In genomic region chr1:32963746-32964460, GRCh38 we compare ENCODE assay signal across 8 cellular contexts. TPM values are rescaled to one million over a fixed set of nuclear protein-coding genes. Genes with fewer than 3 reads are reported as not detected.
DNase-seq lines count a peak whose midpoint lies in the region; ATAC-seq, FAIRE-seq and TF ChIP-seq lines count a peak whose summit lies in the region.

No MANE protein-coding gene starts in this region.

- H3K4ac ChIP-seq in H1 (replicated peaks; ENCODE audit: insufficient read length, low read depth, low read length) = no peak overlapping the region

- H3K27me3 ChIP-seq in H1 (replicated peaks in 1 of 4; ENCODE audit: control insufficient read depth in 3 of 4, extremely low read depth in 1 of 4, insufficient read depth in 3 of 4, low read length in 3 of 4) = peaks cover 0 to 6% (median 0%) of the 10 kb centered on the region in 4 experiments; a peak in 2 of 7 replicates

- no peak overlapping the region for H3K23ac ChIP-seq in H1 (ENCODE audit: insufficient read length)

- peak overlapping the region; percentile 10; the same call in 1 of the 2 replicates for H4K8ac ChIP-seq in H1 (ENCODE audit: extremely low read depth, insufficient read depth, low read length)

- peaks cover 2% of the 10 kb centered on the region; the same call in 1 of the 2 replicates for H3K23me2 ChIP-seq in H1 (ENCODE audit: low read depth, low read length)

- no peak for TF ChIP-seq RAD21 in H1 (IDR thresholded peaks at IDR 0.05 in 1 of 2, conservative IDR thresholded peaks at IDR 0.05 in 1 of 2; ENCODE audit: low read depth in 2 of 2, low read length in 2 of 2)

- no peak overlapping the region for H3K56ac ChIP-seq in H1 (replicated peaks; ENCODE audit: insufficient read length, low read depth, low read length)

- no peaks in the 10 kb centered on the region for H3K9me3 Mint-ChIP-seq in activated CD8-positive, alpha-beta T cell treated with anti-CD3 and anti-CD28 coated beads, Interleukin-2, amount 10 ng/mL, durations not matched to agents 7 days and 5 days (ENCODE audit: insufficient read depth)
- H3K9me3 Mint-ChIP-seq in mesothelial cell of epicardium = no peaks in the 10 kb centered on the region

- H3K4me1 ChIP-seq in H1 (replicated peaks in 1 of 4; ENCODE audit: control insufficient read depth in 3 of 4, insufficient read depth in 4 of 4, low read length in 3 of 4) = peaks cover 0 to 5% (median 1%) of the 10 kb centered on the region in 4 experiments; a peak in 3 of 7 replicates

- H2BK15ac ChIP-seq in H1 (ENCODE audit: low read length) = no peak overlapping the region

- peak overlapping the region; percentile 39 to 79 (median 48); a peak in 3 of 7 replicates for H3K9ac ChIP-seq in H1 (replicated peaks in 1 of 4; ENCODE audit: extremely low read depth in 1 of 4, low read depth in 3 of 4, low read length in 3 of 4)

- no peak overlapping the region for H2BK20ac ChIP-seq in H1 (ENCODE audit: low read length)

- H2BK5ac ChIP-seq in H1 (ENCODE audit: low read depth, low read length) = no peak overlapping the region

- no peak for TF ChIP-seq EP300 in H1 (IDR thresholded peaks at IDR 0.05; ENCODE audit: borderline replicate concordance in 1 of 2, low read depth in 2 of 2, low read length in 2 of 2)

- DNase-seq in DMS 273 (lab: John Stamatoyannopoulos, UW; ENCODE audit: unreplicated experiment) = peak; percentile 79
- no peak for DNase-seq in DMS 273 treated with DMSO at 0.1 percent for 48 hours (lab: John Stamatoyannopoulos, UW)
- DNase-seq in NCI-H510A (lab: John Stamatoyannopoulos, UW) = peak; percentile 56
- DNase-seq in activated CD8-positive, alpha-beta T cell treated with anti-CD3 and anti-CD28 coated beads, Interleukin-2, amount 10 ng/mL, durations not matched to agents 7 days and 5 days = peak; percentile 71
- DNase-seq in H1 (ENCODE audit: low read depth in 1 of 2, low spot score in 2 of 2) = peak in 1 of 2 experiments; percentile 78
- DNase-seq in mesothelial cell of epicardium (ENCODE audit: low spot score in 2 of 2, unreplicated experiment in 2 of 2) = peak; percentile 55 to 76
- peak; percentile 36 to 48 for DNase-seq in stimulated activated CD8-positive, alpha-beta memory T cell treated with anti-CD3 and anti-CD28 coated beads, Interleukin-2, amount 100 ng/mL, for 48 hours (ENCODE audit: low read depth in 2 of 2)

- H3K27ac Mint-ChIP-seq in activated CD8-positive, alpha-beta T cell treated with anti-CD3 and anti-CD28 coated beads, Interleukin-2, amount 10 ng/mL, durations not matched to agents 7 days and 5 days = peak overlapping the region; percentile 83
- H3K27ac Mint-ChIP-seq in mesothelial cell of epicardium = peak overlapping the region; percentile 79

- H3K4me2 ChIP-seq in H1 (ENCODE audit: insufficient read depth in 1 of 2, low read depth in 2 of 2, low read length in 2 of 2) = peak overlapping the region; percentile 52 to 73

- peaks cover 5% of the 10 kb centered on the region for H3K27me3 Mint-ChIP-seq in activated CD8-positive, alpha-beta T cell treated with anti-CD3 and anti-CD28 coated beads, Interleukin-2, amount 10 ng/mL, durations not matched to agents 7 days and 5 days (ENCODE audit: low read depth)
- peaks cover 3% of the 10 kb centered on the region for H3K27me3 Mint-ChIP-seq in mesothelial cell of epicardium (ENCODE audit: low read depth)

- TF ChIP-seq CTCF in H1 (IDR thresholded peaks at IDR 0.05; ENCODE audit: control extremely low read depth in 1 of 3, insufficient read depth in 1 of 3, low read depth in 1 of 3, low read length in 3 of 3) (no peak), mesothelial cell of epicardium (IDR thresholded peaks at IDR 0.05; ENCODE audit: unreplicated experiment) (no peak)

- H3K4me1 Mint-ChIP-seq in activated CD8-positive, alpha-beta T cell treated with anti-CD3 and anti-CD28 coated beads, Interleukin-2, amount 10 ng/mL, durations not matched to agents 7 days and 5 days (ENCODE audit: low read depth) = peaks cover 41% of the 10 kb centered on the region
- peaks cover 28% of the 10 kb centered on the region for H3K4me1 Mint-ChIP-seq in mesothelial cell of epicardium

- peak overlapping the region; percentile 32 for H3K18ac ChIP-seq in H1 (ENCODE audit: extremely low read depth, low read length)

- H2BK12ac ChIP-seq in H1 (ENCODE audit: low read depth, low read length) = no peak overlapping the region

- no peaks in the 10 kb centered on the region for H3K36me3 ChIP-seq in H1 (ENCODE audit: control insufficient read depth in 2 of 4, insufficient read depth in 4 of 4, low read length in 3 of 4)

- no peaks in the 10 kb centered on the region; the same call in 1 of the 2 replicates for H3K79me1 ChIP-seq in H1 (ENCODE audit: low read depth, low read length)

- ATAC-seq in HG02852 (IDR thresholded peaks at IDR 0.05; ENCODE audit: unreplicated experiment) = peak; percentile 22
- ATAC-seq in activated CD8-positive, alpha-beta T cell treated with anti-CD3 and anti-CD28 coated beads, Interleukin-2, amount 10 ng/mL, durations not matched to agents 7 days and 5 days = peak; percentile 44

- TF ChIP-seq POLR2A in H1 (IDR thresholded peaks at IDR 0.05; ENCODE audit: control extremely low read depth in 1 of 2, low read depth in 2 of 2, low read length in 2 of 2) = no peak

- WGBS in H1 (ENCODE audit: extremely low coverage in 1 of 2, insufficient coverage in 1 of 2, insufficient read length in 1 of 2, insufficient replicate concordance in 2 of 2, low coverage in 1 of 2, low lambda C conversion rate in 2 of 2, missing lambda C conversion rate in 1 of 2), 2 experiments = 4% methylated on average over 60 of the region's 78 CpGs; no CpG with 5 or more reads in 1 of the 2 experiments

- peaks cover 4 to 13% of the 10 kb centered on the region in 2 experiments for H4K20me1 ChIP-seq in H1 (replicated peaks in 1 of 2; ENCODE audit: control insufficient read depth in 1 of 2, insufficient read depth in 2 of 2, low read length in 2 of 2)

- H2BK120ac ChIP-seq in H1 (replicated peaks; ENCODE audit: low read depth, low read length) = no peak overlapping the region

- H3K14ac ChIP-seq in H1 (ENCODE audit: insufficient read length) = no peak overlapping the region

- H3K36me3 Mint-ChIP-seq in activated CD8-positive, alpha-beta T cell treated with anti-CD3 and anti-CD28 coated beads, Interleukin-2, amount 10 ng/mL, durations not matched to agents 7 days and 5 days (ENCODE audit: low read depth) = peaks cover 7% of the 10 kb centered on the region
- H3K36me3 Mint-ChIP-seq in mesothelial cell of epicardium = no peaks in the 10 kb centered on the region

- H4K91ac ChIP-seq in H1 (replicated peaks; ENCODE audit: insufficient read length, low read length) = no peak overlapping the region

- peak overlapping the region; percentile 79 for H3K4me3 Mint-ChIP-seq in activated CD8-positive, alpha-beta T cell treated with anti-CD3 and anti-CD28 coated beads, Interleukin-2, amount 10 ng/mL, durations not matched to agents 7 days and 5 days
- peak overlapping the region; percentile 76 for H3K4me3 Mint-ChIP-seq in mesothelial cell of epicardium

- peak overlapping the region; percentile 70 to 83 (median 70) for H3K4me3 ChIP-seq in H1 (ENCODE audit: extremely low read depth in 1 of 4, insufficient read depth in 2 of 4, low read depth in 3 of 4, low read length in 4 of 4)

- peaks cover 0 to 28% of the 10 kb centered on the region in 2 experiments; a peak in 2 of 4 replicates for H3K79me2 ChIP-seq in H1 (ENCODE audit: control insufficient read depth in 1 of 2, insufficient read depth in 2 of 2, low read length in 2 of 2)

- no peak for FAIRE-seq in H1 (lab: Jason Lieb, UNC)

- CTCF ChIA-PET in activated CD8-positive, alpha-beta T cell treated with anti-CD3 and anti-CD28 coated beads, Interleukin-2, amount 10 ng/mL, durations not matched to agents 7 days and 5 days (lab: Charles Lee) = interaction anchor here (0.6 to 1.7 kb wide), 2 partner anchors 24 to 30 kb away, joined by 3 to 5 read pairs; no protein-coding TSS in a partner anchor
- CTCF ChIA-PET in H1 (lab: Charles Lee; ENCODE audit: partially characterized antibody) = interaction anchor here (0.9 to 1.6 kb wide), 5 partner anchors 9 to 122 kb away, joined by 3 to 7 read pairs (median 4); no protein-coding TSS in a partner anchor

- H3K9me3 ChIP-seq in H1 (ENCODE audit: insufficient read depth in 2 of 2, low read depth in 1 of 2, low read length in 1 of 2) = no peaks in the 10 kb centered on the region

- no peak overlapping the region for H4K5ac ChIP-seq in H1 (ENCODE audit: insufficient read length, low read depth, low read length)

- no peak overlapping the region for H2AK5ac ChIP-seq in H1 (ENCODE audit: low read depth, low read length)

- H2AFZ ChIP-seq in H1 (ENCODE audit: low read length) = no peak overlapping the region; the same call in 1 of the 2 replicates

- POLR2A ChIA-PET in activated CD8-positive, alpha-beta T cell treated with anti-CD3 and anti-CD28 coated beads, Interleukin-2, amount 10 ng/mL, durations not matched to agents 7 days and 5 days (lab: Charles Lee) = interaction anchor here (0.7 to 2.7 kb wide), 5 partner anchors 17 to 71 kb away, joined by 3 to 17 read pairs (median 4); no protein-coding TSS in a partner anchor
- POLR2A ChIA-PET in H1 (lab: Charles Lee; ENCODE audit: partially characterized antibody) = interaction anchor here (0.7 to 3.5 kb wide), 21 partner anchors 9 to 305 kb away, joined by 3 to 21 read pairs (median 4); partner anchors contain the start of genes AK2 and HPCA

- no peak overlapping the region for H3K27ac ChIP-seq in H1 (ENCODE audit: low read depth, low read length)

TF ChIP-seq in H1, 55 proteins besides CTCF, POLR2A, EP300 and RAD21 (continues in another document):
- TF ChIP-seq ASH2L (IDR thresholded peaks at IDR 0.05; ENCODE audit: low read length) (peak; percentile 49), NANOG (IDR thresholded peaks at IDR 0.05; ENCODE audit: insufficient read depth, low read depth, low read length, poor library complexity, severe bottlenecking) (no peak), TAF7 (optimal IDR thresholded peaks at IDR 0.05; ENCODE audit: borderline replicate concordance, low read depth, low read length) (no peak), SIRT6 (IDR thresholded peaks at IDR 0.05; ENCODE audit: low read length) (no peak)

RNA-seq across cellular contexts. Expression of gene RNF19B, which starts 0.7 kb away (rescaled TPM):
- 10 to 100 TPM; 14.0 to 15.8 TPM for total RNA-seq in activated CD8-positive, alpha-beta T cell treated with anti-CD3 and anti-CD28 coated beads, Interleukin-2, amount 10 ng/mL, durations not matched to agents 7 days and 5 days
- total RNA-seq in H1 (2021; fragmentation: NEBNext Ultra II Directional; extraction: Animal tissue kit (Norgen Biotek cat#: 25700)) = 10.4 and 11.2 TPM in 2 replicates
- polyA plus RNA-seq in H1 (2011; rRNA removed) = 9.2 and 9.8 TPM in 2 replicates
- polyA plus RNA-seq in H1 (2011; cell fraction: cytosol; rRNA removed) = 10.5 TPM
- polyA plus RNA-seq in H1 (2011; cell fraction: nucleus; rRNA removed) = 7.4 TPM
- polyA plus RNA-seq in H1 (2012, experiment 1 of 2) = 9.1 to 12.2 TPM (median 11.8 TPM) in 4 replicates
- 9.2 TPM for polyA plus RNA-seq in H1 (2012, experiment 2 of 2)
- polyA plus RNA-seq in H1 (2013, experiment 1 of 2) = 5.0 TPM
- polyA plus RNA-seq in H1 (2013, experiment 2 of 2) = 5.2 TPM
- polyA minus RNA-seq in H1 (2011; rRNA and poly(A)+ RNA removed) = 15.3 and 17.4 TPM in 2 replicates
- 9.8 TPM for polyA minus RNA-seq in H1 (2011; cell fraction: cytosol; rRNA and poly(A)+ RNA removed)
- 9.0 TPM for polyA minus RNA-seq in H1 (2011; cell fraction: nucleus; rRNA and poly(A)+ RNA removed)
- total RNA-seq in mesothelial cell of epicardium = 14.3 to 15.5 TPM (median 14.6 TPM) in 3 replicates
